In genomic region chr9:105694320-105694847, GRCh38 we compare ENCODE assay signal across 1 cellular context.
TF ChIP-seq lines count a peak whose summit lies in the region.

TSS of gene TMEM38B (plus strand) at chr9:105694541. CDS start at chr9:105694661, 120 bp downstream.

TF ChIP-seq in GM12878, 131 proteins besides CTCF, POLR2A, EP300 and RAD21 (continued from another document):
- TF ChIP-seq, protein P1, sequence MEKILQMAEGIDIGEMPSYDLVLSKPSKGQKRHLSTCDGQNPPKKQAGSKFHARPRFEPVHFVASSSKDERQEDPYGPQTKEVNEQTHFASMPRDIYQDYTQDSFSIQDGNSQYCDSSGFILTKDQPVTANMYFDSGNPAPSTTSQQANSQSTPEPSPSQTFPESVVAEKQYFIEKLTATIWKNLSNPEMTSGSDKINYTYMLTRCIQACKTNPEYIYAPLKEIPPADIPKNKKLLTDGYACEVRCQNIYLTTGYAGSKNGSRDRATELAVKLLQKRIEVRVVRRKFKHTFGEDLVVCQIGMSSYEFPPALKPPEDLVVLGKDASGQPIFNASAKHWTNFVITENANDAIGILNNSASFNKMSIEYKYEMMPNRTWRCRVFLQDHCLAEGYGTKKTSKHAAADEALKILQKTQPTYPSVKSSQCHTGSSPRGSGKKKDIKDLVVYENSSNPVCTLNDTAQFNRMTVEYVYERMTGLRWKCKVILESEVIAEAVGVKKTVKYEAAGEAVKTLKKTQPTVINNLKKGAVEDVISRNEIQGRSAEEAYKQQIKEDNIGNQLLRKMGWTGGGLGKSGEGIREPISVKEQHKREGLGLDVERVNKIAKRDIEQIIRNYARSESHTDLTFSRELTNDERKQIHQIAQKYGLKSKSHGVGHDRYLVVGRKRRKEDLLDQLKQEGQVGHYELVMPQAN (conservative IDR thresholded peaks at IDR 0.05): peak; percentile 37; the same call in 1 of the 2 replicates
- TF ChIP-seq POLR2AphosphoS2 (IDR thresholded peaks at IDR 0.05; ENCODE audit: low read depth, low read length) (0 out of 2 replicates have a peak, but pooled peaks have one; percentile 17), MXI1 (IDR thresholded peaks at IDR 0.05; ENCODE audit: low read depth, low read length) (0 out of 2 replicates have a peak, but pooled peaks have one; percentile 11), ZZZ3 (IDR thresholded peaks at IDR 0.05; ENCODE audit: control insufficient read depth, insufficient read length, low read depth) (no peak), POLR2AphosphoS5 (IDR thresholded peaks at IDR 0.05; ENCODE audit: low read length) (peak; percentile 52; the same call in 1 of the 2 replicates)
